Comparison of ENCODE assay signal across 9 cellular contexts in genomic region chr1:39128959-39129358, GRCh38.
DNase-seq lines count a peak whose midpoint lies in the region; ATAC-seq and TF ChIP-seq lines count a peak whose summit lies in the region.
"Had no signal": no experiment of that assay in that cellular context is flagged by ENCODE, and none has a peak within 500 bp of the region (broad histone marks: within the 10 kb centered on the region; RNA-seq: fewer than 3 reads in every experiment).

No MANE protein-coding gene starts in this region.

- H3K36me3 Mint-ChIP-seq in CD14-positive monocyte = peaks cover 3 to 4% of the 10 kb centered on the region in 2 donors

- H3K27ac ChIP-seq in BLaER1 (no peak overlapping the region), colonic mucosa (peak overlapping the region; percentile 75)

- peak overlapping the region; percentile 32; the same call in 1 of the 2 replicates for H3K4me2 ChIP-seq in BLaER1

- no peaks in the 10 kb centered on the region for H3K9me3 Mint-ChIP-seq in CD14-positive monocyte

- no peak overlapping the region for H3K4me3 Mint-ChIP-seq in CD14-positive monocyte

- peaks cover 0 to 3% (median 0%) of the 10 kb centered on the region in 3 donors for H3K27me3 Mint-ChIP-seq in CD14-positive monocyte (ENCODE audit: low read depth in 3 of 3)

- intact Hi-C loops in colonic mucosa (cut with DNase I) = no loop called here
- intact Hi-C loops in CD14-positive monocyte (cut with micrococcal nuclease) = no loop called here

- no peaks in the 10 kb centered on the region for H3K27me3 ChIP-seq in BLaER1
- no peaks in the 10 kb centered on the region for H3K27me3 ChIP-seq in colonic mucosa
- no peaks in the 10 kb centered on the region for H3K27me3 ChIP-seq in mucosa of stomach (ENCODE audit: control insufficient read depth, insufficient read depth, low read length)

- peaks cover 50% of the 10 kb centered on the region for H4K20me1 ChIP-seq in BLaER1

- no peak overlapping the region for H3K4me3 ChIP-seq in BLaER1
- no peak overlapping the region for H3K4me3 ChIP-seq in colonic mucosa
- H3K4me3 ChIP-seq in mucosa of stomach (ENCODE audit: low read length) = no peak overlapping the region

- H3K36me3 ChIP-seq in BLaER1 (peaks cover 38% of the 10 kb centered on the region), colonic mucosa (no peaks in the 10 kb centered on the region), mucosa of stomach (ENCODE audit: control insufficient read depth, insufficient read depth, low read length) (no peaks in the 10 kb centered on the region)

- H3K9me3 ChIP-seq in BLaER1 (no peaks in the 10 kb centered on the region), colonic mucosa (no peaks in the 10 kb centered on the region), mucosa of stomach (ENCODE audit: control insufficient read depth, low read length) (no peaks in the 10 kb centered on the region)

- ATAC-seq in GM18909 (IDR thresholded peaks at IDR 0.05; ENCODE audit: poor library complexity, unreplicated experiment) (no peak), GM18520 (IDR thresholded peaks at IDR 0.05; ENCODE audit: unreplicated experiment) (no peak)

- peaks cover 12% of the 10 kb centered on the region for H3K4me1 Mint-ChIP-seq in CD14-positive monocyte

- no peak overlapping the region for H3K9ac ChIP-seq in BLaER1
- H3K9ac ChIP-seq in colonic mucosa (ENCODE audit: low read depth in 2 of 2, low read length in 2 of 2) = peak overlapping the region in 1 of 2 donors; percentile 68
- H3K9ac ChIP-seq in mucosa of stomach (ENCODE audit: low read length) = peak overlapping the region; percentile 61

- peaks cover 43% of the 10 kb centered on the region for H3K4me1 ChIP-seq in BLaER1
- peaks cover 18% of the 10 kb centered on the region for H3K4me1 ChIP-seq in colonic mucosa
- H3K4me1 ChIP-seq in mucosa of stomach (ENCODE audit: control insufficient read depth, insufficient read depth, low read length) = peaks cover 61% of the 10 kb centered on the region

- peak; percentile 100 for DNase-seq in NCI-H2029 treated with DMSO at 0.1 percent for 48 hours (lab: John Stamatoyannopoulos, UW)
- DNase-seq in colonic mucosa = peak; percentile 93
- no peak for DNase-seq in GM19238 (ENCODE audit: insufficient read length, low spot score)
- DNase-seq in CD14-positive monocyte (ENCODE audit: low spot score) = no peak
- DNase-seq: nucleus accumbens had no signal

- no peak for TF ChIP-seq CTCF in colonic mucosa (IDR thresholded peaks at IDR 0.05)
- no peak for TF ChIP-seq CTCF in CD14-positive monocyte (IDR thresholded peaks at IDR 0.05)

- no peak overlapping the region for H3K27ac Mint-ChIP-seq in CD14-positive monocyte

Comparison
In these comparisons a context has a peak if more than half of its experiments do, and no peak if none do; other contexts are left out.
1. DNase-seq: peak in NCI-H2029 treated with DMSO at 0.1 percent for 48 hours (single experiment) and colonic mucosa (single experiment); none in GM19238 (single experiment) and CD14-positive monocyte (single experiment).